Comparison of ENCODE assay signal across 18 cellular contexts in genomic region chrX:2607113-2607512, GRCh38.
DNase-seq lines count a peak whose midpoint lies in the region; TF ChIP-seq lines count a peak whose summit lies in the region.
"Had no signal": no experiment of that assay in that cellular context is flagged by ENCODE, and none has a peak within 500 bp of the region (broad histone marks: within the 10 kb centered on the region; RNA-seq: fewer than 3 reads in every experiment).

No MANE protein-coding gene starts in this region.

- H3K4me1 ChIP-seq in BLaER1, result peaks cover 53% of the 10 kb centered on the region
- H3K4me1 ChIP-seq in CD8-positive, alpha-beta memory T cell (ENCODE audit: insufficient read depth, low read length), result peaks cover 26% of the 10 kb centered on the region

- peaks cover 7% of the 10 kb centered on the region for H3K9me3 ChIP-seq in BLaER1
- no peaks in the 10 kb centered on the region for H3K9me3 ChIP-seq in CD8-positive, alpha-beta memory T cell (ENCODE audit: low read length)
- H3K9me3 ChIP-seq: colonic mucosa, upper lobe of right lung had no signal

- intact Hi-C loops in activated T-helper 1 cell treated with anti-CD3 and anti-CD28 coated beads, Interleukin-12 subunit alpha, Interleukin-12 subunit beta, Interleukin-2, Interleukin-4 antibody, amounts not matched to agents 30 ng/mL and 10 ng/mL and 1 ng/mL, durations not matched to agents 14 hours and 24 hours and 36 hours (cut with micrococcal nuclease), result loop anchor here (5.0 kb wide), 2 partner anchors 105 to 1015 kb away; partner anchors contain the start of genes AKAP17A, DHRSX and ZBED1

- no peak overlapping the region for H3K27ac ChIP-seq in BLaER1
- no peak overlapping the region for H3K27ac ChIP-seq in CD8-positive, alpha-beta memory T cell (ENCODE audit: low read depth, low read length)
- H3K27ac ChIP-seq: colonic mucosa, SK-N-MC, upper lobe of right lung had no signal

- TF ChIP-seq CTCF in mesothelial cell of epicardium (IDR thresholded peaks at IDR 0.05; ENCODE audit: unreplicated experiment) (no peak), HFFc6 (IDR thresholded peaks at IDR 0.05) (no peak)

- peak overlapping the region in 2 of 8 donors; percentile 17 to 25 for H3K27ac Mint-ChIP-seq in CD8-positive, alpha-beta memory T cell
- no peak overlapping the region for H3K27ac Mint-ChIP-seq in activated T-helper 1 cell treated with anti-CD3 and anti-CD28 coated beads, Interleukin-12 subunit alpha, Interleukin-12 subunit beta, Interleukin-2, Interleukin-4 antibody, amounts not matched to agents 30 ng/mL and 10 ng/mL and 1 ng/mL, durations not matched to agents 14 hours and 24 hours and 36 hours
- H3K27ac Mint-ChIP-seq in mesothelial cell of epicardium (peak overlapping the region; percentile 22), HFFc6 (no peak overlapping the region)

- H3K9ac ChIP-seq in BLaER1, result no peak overlapping the region

- no peak for DNase-seq in CD8-positive, alpha-beta memory T cell
- no peak for DNase-seq in activated T-helper 1 cell treated with anti-CD3 and anti-CD28 coated beads, Interleukin-12 subunit alpha, Interleukin-12 subunit beta, Interleukin-2, Interleukin-4 antibody, amounts not matched to agents 30 ng/mL and 10 ng/mL and 1 ng/mL, durations not matched to agents 14 hours and 24 hours and 36 hours (ENCODE audit: low spot score)
- no peak for DNase-seq in mesothelial cell of epicardium (ENCODE audit: low spot score in 2 of 2, unreplicated experiment in 2 of 2)
- DNase-seq in NCI-H2171 treated with DMSO at 0.1 percent for 48 hours (lab: John Stamatoyannopoulos, UW), result no peak
- no peak for DNase-seq in HFFc6
- DNase-seq in germinal center (ENCODE audit: low spot score), result no peak
- DNase-seq: activated gamma-delta T cell; colonic mucosa; NCI-H1930; NCI-H446; occipital lobe; right cardiac atrium; stimulated activated CD4-positive, alpha-beta T cell treated with anti-CD3 and anti-CD28 coated beads, Interleukin-15, amount 100 ng/mL, for 24 hours; stimulated activated naive CD4-positive, alpha-beta T cell treated with Interleukin-2 at 50 U/mL for 16 hours; upper lobe of right lung had no signal

- H3K4me3 ChIP-seq in BLaER1, result no peak overlapping the region
- H3K4me3 ChIP-seq in CD8-positive, alpha-beta memory T cell (ENCODE audit: low read length), result no peak overlapping the region
- H3K4me3 ChIP-seq: colonic mucosa, K562, SK-N-MC, upper lobe of right lung had no signal

- H3K27me3 Mint-ChIP-seq in CD8-positive, alpha-beta memory T cell, result no peaks in the 10 kb centered on the region
- H3K27me3 Mint-ChIP-seq in activated T-helper 1 cell treated with anti-CD3 and anti-CD28 coated beads, Interleukin-12 subunit alpha, Interleukin-12 subunit beta, Interleukin-2, Interleukin-4 antibody, amounts not matched to agents 30 ng/mL and 10 ng/mL and 1 ng/mL, durations not matched to agents 14 hours and 24 hours and 36 hours (ENCODE audit: insufficient read depth), result no peaks in the 10 kb centered on the region
- H3K27me3 Mint-ChIP-seq in mesothelial cell of epicardium (ENCODE audit: low read depth), result no peaks in the 10 kb centered on the region
- H3K27me3 Mint-ChIP-seq in HFFc6 (ENCODE audit: insufficient read depth), result no peaks in the 10 kb centered on the region

- CTCF ChIA-PET in CD8-positive, alpha-beta memory T cell (lab: Charles Lee), result no interaction called here

- peaks cover 41% of the 10 kb centered on the region for H3K36me3 ChIP-seq in BLaER1
- peaks cover 9% of the 10 kb centered on the region for H3K36me3 ChIP-seq in CD8-positive, alpha-beta memory T cell (ENCODE audit: insufficient read depth, low read length)
- H3K36me3 ChIP-seq: colonic mucosa, upper lobe of right lung had no signal

- peak overlapping the region; percentile 24 to 98 (median 92) for H3K4me3 Mint-ChIP-seq in CD8-positive, alpha-beta memory T cell
- peak overlapping the region; percentile 19 for H3K4me3 Mint-ChIP-seq in activated T-helper 1 cell treated with anti-CD3 and anti-CD28 coated beads, Interleukin-12 subunit alpha, Interleukin-12 subunit beta, Interleukin-2, Interleukin-4 antibody, amounts not matched to agents 30 ng/mL and 10 ng/mL and 1 ng/mL, durations not matched to agents 14 hours and 24 hours and 36 hours
- H3K4me3 Mint-ChIP-seq in mesothelial cell of epicardium (peak overlapping the region; percentile 89), HFFc6 (no peak overlapping the region)

- H4K20me1 ChIP-seq in BLaER1, result no peaks in the 10 kb centered on the region

- H3K27me3 ChIP-seq in BLaER1, result no peaks in the 10 kb centered on the region
- H3K27me3 ChIP-seq in CD8-positive, alpha-beta memory T cell (ENCODE audit: insufficient read depth, low read length, poor library complexity, severe bottlenecking), result no peaks in the 10 kb centered on the region
- H3K27me3 ChIP-seq: colonic mucosa, upper lobe of right lung had no signal

- peaks cover 0 to 43% (median 13%) of the 10 kb centered on the region in 3 donors for H3K36me3 Mint-ChIP-seq in CD8-positive, alpha-beta memory T cell
- H3K36me3 Mint-ChIP-seq in activated T-helper 1 cell treated with anti-CD3 and anti-CD28 coated beads, Interleukin-12 subunit alpha, Interleukin-12 subunit beta, Interleukin-2, Interleukin-4 antibody, amounts not matched to agents 30 ng/mL and 10 ng/mL and 1 ng/mL, durations not matched to agents 14 hours and 24 hours and 36 hours (ENCODE audit: low read depth), result peaks cover 23% of the 10 kb centered on the region
- peaks cover 18% of the 10 kb centered on the region for H3K36me3 Mint-ChIP-seq in mesothelial cell of epicardium
- H3K36me3 Mint-ChIP-seq in HFFc6 (ENCODE audit: low read depth), result peaks cover 13% of the 10 kb centered on the region; the same call in 1 of the 2 replicates

- H3K4me1 Mint-ChIP-seq in CD8-positive, alpha-beta memory T cell, result peaks cover 37 to 68% (median 58%) of the 10 kb centered on the region in 3 donors
- H3K4me1 Mint-ChIP-seq in activated T-helper 1 cell treated with anti-CD3 and anti-CD28 coated beads, Interleukin-12 subunit alpha, Interleukin-12 subunit beta, Interleukin-2, Interleukin-4 antibody, amounts not matched to agents 30 ng/mL and 10 ng/mL and 1 ng/mL, durations not matched to agents 14 hours and 24 hours and 36 hours (ENCODE audit: low read depth), result peaks cover 40% of the 10 kb centered on the region
- H3K4me1 Mint-ChIP-seq in mesothelial cell of epicardium (peaks cover 57% of the 10 kb centered on the region), HFFc6 (ENCODE audit: low read depth) (peaks cover 20% of the 10 kb centered on the region)

- H3K9me3 Mint-ChIP-seq in CD8-positive, alpha-beta memory T cell, result no peaks in the 10 kb centered on the region
- H3K9me3 Mint-ChIP-seq in activated T-helper 1 cell treated with anti-CD3 and anti-CD28 coated beads, Interleukin-12 subunit alpha, Interleukin-12 subunit beta, Interleukin-2, Interleukin-4 antibody, amounts not matched to agents 30 ng/mL and 10 ng/mL and 1 ng/mL, durations not matched to agents 14 hours and 24 hours and 36 hours, result no peaks in the 10 kb centered on the region
- peaks cover 4% of the 10 kb centered on the region for H3K9me3 Mint-ChIP-seq in mesothelial cell of epicardium
- no peaks in the 10 kb centered on the region for H3K9me3 Mint-ChIP-seq in HFFc6

- POLR2A ChIA-PET in CD8-positive, alpha-beta memory T cell (lab: Charles Lee), result no interaction called here

- H3K4me2 ChIP-seq in BLaER1, result peak overlapping the region; percentile 93; the same call in 1 of the 2 replicates
